Comparison of ENCODE assay signal across 8 cellular contexts in the genomic region with DNA sequence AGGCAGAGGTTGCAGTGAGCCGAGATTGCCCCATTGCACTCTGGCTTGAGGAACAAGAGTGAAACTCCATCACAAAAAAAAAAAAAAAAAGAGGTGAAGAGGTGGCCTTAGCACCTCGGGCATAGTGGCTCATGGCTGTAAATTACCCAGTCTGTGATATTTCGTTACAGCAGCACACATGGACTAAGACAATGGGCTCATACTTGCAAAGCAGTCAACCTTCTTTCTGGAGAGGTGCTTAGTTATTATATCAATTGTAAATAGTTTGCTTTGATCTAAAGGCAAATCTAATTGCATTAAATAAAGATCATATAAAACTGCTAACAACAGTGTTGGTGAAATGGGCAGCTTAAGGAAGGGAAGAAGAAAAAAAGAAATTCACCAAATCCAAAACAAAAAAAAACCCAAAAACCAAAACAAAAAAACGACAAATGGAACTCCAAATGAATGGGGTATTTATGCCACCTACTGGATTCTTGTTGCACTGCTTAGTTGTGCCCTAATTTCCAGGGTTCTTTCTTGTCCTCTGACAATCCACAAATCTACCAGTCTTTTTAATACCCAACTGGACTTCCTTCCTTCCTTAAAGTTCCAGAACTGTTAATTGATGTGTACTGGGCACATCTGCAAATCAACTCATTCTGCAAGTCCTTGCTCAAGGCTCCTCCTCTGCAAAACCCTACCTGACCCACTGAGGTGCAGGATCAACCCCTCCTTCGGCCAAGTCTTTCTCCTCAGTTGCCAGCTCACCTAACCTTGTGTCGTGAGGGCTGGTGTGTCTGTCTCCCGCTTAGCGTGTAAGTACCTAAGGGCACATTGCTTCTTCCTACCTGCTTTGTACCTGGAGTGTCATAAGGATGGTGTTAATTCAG. TPM values are rescaled to one million over a fixed set of nuclear protein-coding genes. Genes with fewer than 3 reads are reported as not detected.
DNase-seq lines count a peak whose midpoint lies in the region; ATAC-seq and TF ChIP-seq lines count a peak whose summit lies in the region.

No MANE protein-coding gene starts in this region.

- H3K27ac ChIP-seq in right atrium auricular region, result no peak overlapping the region

- no peaks in the 10 kb centered on the region for H3K4me1 ChIP-seq in right atrium auricular region

- no peak overlapping the region for H3K27ac Mint-ChIP-seq in activated CD4-positive, alpha-beta T cell treated with anti-CD3 and anti-CD28 coated beads for 36 hours
- no peak overlapping the region for H3K27ac Mint-ChIP-seq in activated CD8-positive, alpha-beta T cell treated with anti-CD3 and anti-CD28 coated beads for 36 hours

- ATAC-seq in activated CD4-positive, alpha-beta T cell treated with anti-CD3 and anti-CD28 coated beads for 36 hours, result no peak
- ATAC-seq in activated CD8-positive, alpha-beta T cell treated with anti-CD3 and anti-CD28 coated beads for 36 hours, result peak; percentile 37
- ATAC-seq in HG03039 (IDR thresholded peaks at IDR 0.05; ENCODE audit: unreplicated experiment), result no peak

- TF ChIP-seq CTCF in activated CD8-positive, alpha-beta T cell treated with anti-CD3 and anti-CD28 coated beads for 36 hours (IDR thresholded peaks at IDR 0.05), result peak; percentile 60
- peak; percentile 35 to 79 for TF ChIP-seq CTCF in right atrium auricular region (IDR thresholded peaks at IDR 0.05)

- no peaks in the 10 kb centered on the region for H3K4me1 Mint-ChIP-seq in activated CD4-positive, alpha-beta T cell treated with anti-CD3 and anti-CD28 coated beads for 36 hours
- no peaks in the 10 kb centered on the region for H3K4me1 Mint-ChIP-seq in activated CD8-positive, alpha-beta T cell treated with anti-CD3 and anti-CD28 coated beads for 36 hours (ENCODE audit: low read depth)

- H3K36me3 Mint-ChIP-seq in activated CD4-positive, alpha-beta T cell treated with anti-CD3 and anti-CD28 coated beads for 36 hours (ENCODE audit: low read depth), result no peaks in the 10 kb centered on the region
- H3K36me3 Mint-ChIP-seq in activated CD8-positive, alpha-beta T cell treated with anti-CD3 and anti-CD28 coated beads for 36 hours (ENCODE audit: low read depth), result no peaks in the 10 kb centered on the region

- CTCF ChIA-PET in activated CD4-positive, alpha-beta T cell treated with anti-CD3 and anti-CD28 coated beads for 36 hours (lab: Charles Lee), result interaction anchor here (0.6 to 1.5 kb wide), 3 partner anchors 11 to 191 kb away, joined by 3 to 8 read pairs (median 5); no protein-coding TSS in a partner anchor
- CTCF ChIA-PET in activated CD8-positive, alpha-beta T cell treated with anti-CD3 and anti-CD28 coated beads for 36 hours (lab: Charles Lee), result interaction anchor here (0.8 to 2.1 kb wide), 9 partner anchors 19 to 193 kb away, joined by 3 to 9 read pairs (median 3); no protein-coding TSS in a partner anchor

- DNase-seq in activated CD4-positive, alpha-beta T cell treated with anti-CD3 and anti-CD28 coated beads for 36 hours, result peak; percentile 9
- no peak for DNase-seq in activated CD4-positive, alpha-beta T cell treated with anti-CD3 and anti-CD28 coated beads for 48 hours
- DNase-seq in LoVo (ENCODE audit: low spot score), result peak; percentile 19
- DNase-seq in activated CD8-positive, alpha-beta T cell treated with anti-CD3 and anti-CD28 coated beads for 36 hours, result no peak
- DNase-seq in right atrium auricular region (ENCODE audit: low spot score), result no peak
- peak; percentile 18 for DNase-seq in smooth muscle cell of the brain vasculature (ENCODE audit: low read depth, low spot score)
- DNase-seq in activated effector memory CD4-positive, alpha-beta T cell treated with anti-CD3 and anti-CD28 coated beads, Interleukin-2, amount 50 U/mL, for 16 hours, result no peak

- H3K9me3 ChIP-seq in right atrium auricular region, result no peaks in the 10 kb centered on the region

- H3K9me3 Mint-ChIP-seq in activated CD4-positive, alpha-beta T cell treated with anti-CD3 and anti-CD28 coated beads for 36 hours (ENCODE audit: low read depth), result no peaks in the 10 kb centered on the region
- no peaks in the 10 kb centered on the region for H3K9me3 Mint-ChIP-seq in activated CD8-positive, alpha-beta T cell treated with anti-CD3 and anti-CD28 coated beads for 36 hours

- intact Hi-C loops in activated CD4-positive, alpha-beta T cell treated with anti-CD3 and anti-CD28 coated beads for 36 hours (cut with DNase I, micrococcal nuclease), result loop anchor here (1.0 to 10.0 kb wide), 2 partner anchors 193 to 422 kb away; no protein-coding TSS in a partner anchor
- intact Hi-C loops in activated CD8-positive, alpha-beta T cell treated with anti-CD3 and anti-CD28 coated beads for 36 hours (cut with micrococcal nuclease), result loop anchor here (2.0 kb wide), 1 partner anchor 194 kb away; no protein-coding TSS in a partner anchor

- POLR2A ChIA-PET in activated CD4-positive, alpha-beta T cell treated with anti-CD3 and anti-CD28 coated beads for 36 hours (lab: Charles Lee), result no interaction called here
- POLR2A ChIA-PET in activated CD8-positive, alpha-beta T cell treated with anti-CD3 and anti-CD28 coated beads for 36 hours (lab: Charles Lee), result no interaction called here

- peaks cover 3% of the 10 kb centered on the region for H3K27me3 Mint-ChIP-seq in activated CD4-positive, alpha-beta T cell treated with anti-CD3 and anti-CD28 coated beads for 36 hours
- peaks cover 3% of the 10 kb centered on the region for H3K27me3 Mint-ChIP-seq in activated CD8-positive, alpha-beta T cell treated with anti-CD3 and anti-CD28 coated beads for 36 hours

- H3K4me3 Mint-ChIP-seq in activated CD4-positive, alpha-beta T cell treated with anti-CD3 and anti-CD28 coated beads for 36 hours, result no peak overlapping the region
- no peak overlapping the region for H3K4me3 Mint-ChIP-seq in activated CD8-positive, alpha-beta T cell treated with anti-CD3 and anti-CD28 coated beads for 36 hours

- no peaks in the 10 kb centered on the region for H3K27me3 ChIP-seq in right atrium auricular region

- H3K36me3 ChIP-seq in right atrium auricular region, result no peaks in the 10 kb centered on the region

- H3K4me3 ChIP-seq in right atrium auricular region, result no peak overlapping the region

RNA-seq across cellular contexts. Expression of a gene that starts 35.0 kb away (rescaled TPM):
- not detected for total RNA-seq in activated CD4-positive, alpha-beta T cell treated with anti-CD3 and anti-CD28 coated beads for 36 hours
- total RNA-seq in activated CD8-positive, alpha-beta T cell treated with anti-CD3 and anti-CD28 coated beads for 36 hours, result not detected
- total RNA-seq in right atrium auricular region, result not detected

Comparison
In these comparisons a context has a peak if more than half of its experiments do, and no peak if none do; other contexts are left out.
1. DNase-seq: peak in activated CD4-positive, alpha-beta T cell treated with anti-CD3 and anti-CD28 coated beads for 36 hours (single experiment), LoVo (single experiment) and smooth muscle cell of the brain vasculature (single experiment); none in activated CD4-positive, alpha-beta T cell treated with anti-CD3 and anti-CD28 coated beads for 48 hours (single experiment), activated CD8-positive, alpha-beta T cell treated with anti-CD3 and anti-CD28 coated beads for 36 hours (single experiment), right atrium auricular region (single experiment) and activated effector memory CD4-positive, alpha-beta T cell treated with anti-CD3 and anti-CD28 coated beads, Interleukin-2, amount 50 U/mL, for 16 hours (single experiment).